8 cellular contexts compared by ENCODE assay signal in genomic region chrX:150772150-150772970, GRCh38.
DNase-seq lines count a peak whose midpoint lies in the region; ATAC-seq and TF ChIP-seq lines count a peak whose summit lies in the region.

No MANE protein-coding gene starts in this region.

- no peaks in the 10 kb centered on the region for H3K4me1 Mint-ChIP-seq in glutamatergic neuron (ENCODE audit: low read depth, unreplicated experiment)

- H3K27me3 Mint-ChIP-seq in glutamatergic neuron (ENCODE audit: unreplicated experiment): peaks cover 1% of the 10 kb centered on the region

- no peak overlapping the region for H3K27ac ChIP-seq in uterus

- no peaks in the 10 kb centered on the region for H3K4me1 ChIP-seq in uterus

- H3K9me3 ChIP-seq in uterus: no peaks in the 10 kb centered on the region

- H3K9me3 Mint-ChIP-seq in glutamatergic neuron (ENCODE audit: unreplicated experiment): no peaks in the 10 kb centered on the region

- intact Hi-C loops in posterior vena cava (cut with DNase I): loop anchor here (2.0 to 5.0 kb wide), 2 partner anchors 310 kb away; no protein-coding TSS in a partner anchor
- intact Hi-C loops in uterus (cut with DNase I; ENCODE audit: low total_unique reads): no loop called here

- TF ChIP-seq CTCF in LNCAP (IDR thresholded peaks at IDR 0.05) (peak; percentile 63), glutamatergic neuron (IDR thresholded peaks at IDR 0.05; ENCODE audit: partially characterized antibody, unreplicated experiment) (peak; percentile 80), uterus (IDR thresholded peaks at IDR 0.05) (peak; percentile 70 to 83 (median 76))

- H3K27me3 ChIP-seq in uterus: no peaks in the 10 kb centered on the region

- no peak overlapping the region for H3K4me3 ChIP-seq in uterus

- TF ChIP-seq POLR2A in uterus (IDR thresholded peaks at IDR 0.05): no peak

- DNase-seq in DMS 273 (lab: John Stamatoyannopoulos, UW; ENCODE audit: unreplicated experiment) (peak; percentile 90), SHP77 (lab: John Stamatoyannopoulos, UW) (peak; percentile 34 to 66), glutamatergic neuron (peak; percentile 89), posterior vena cava (ENCODE audit: low spot score) (peak; percentile 92), uterus (peak; percentile 68 to 75)
- DNase-seq in activated naive CD4-positive, alpha-beta T cell (lab: John Stamatoyannopoulos, UW): peak; percentile 54 to 73 (median 62)

- peak; percentile 86 for ATAC-seq in GM21515 (IDR thresholded peaks at IDR 0.05; ENCODE audit: unreplicated experiment)

- H3K4me3 Mint-ChIP-seq in glutamatergic neuron (ENCODE audit: unreplicated experiment): no peak overlapping the region

- H3K36me3 ChIP-seq in uterus: no peaks in the 10 kb centered on the region

- H3K36me3 Mint-ChIP-seq in glutamatergic neuron (ENCODE audit: unreplicated experiment): no peaks in the 10 kb centered on the region

- H3K27ac Mint-ChIP-seq in glutamatergic neuron (ENCODE audit: unreplicated experiment): no peak overlapping the region
